Comparison of ENCODE assay signal across 17 cellular contexts in the genomic region with DNA sequence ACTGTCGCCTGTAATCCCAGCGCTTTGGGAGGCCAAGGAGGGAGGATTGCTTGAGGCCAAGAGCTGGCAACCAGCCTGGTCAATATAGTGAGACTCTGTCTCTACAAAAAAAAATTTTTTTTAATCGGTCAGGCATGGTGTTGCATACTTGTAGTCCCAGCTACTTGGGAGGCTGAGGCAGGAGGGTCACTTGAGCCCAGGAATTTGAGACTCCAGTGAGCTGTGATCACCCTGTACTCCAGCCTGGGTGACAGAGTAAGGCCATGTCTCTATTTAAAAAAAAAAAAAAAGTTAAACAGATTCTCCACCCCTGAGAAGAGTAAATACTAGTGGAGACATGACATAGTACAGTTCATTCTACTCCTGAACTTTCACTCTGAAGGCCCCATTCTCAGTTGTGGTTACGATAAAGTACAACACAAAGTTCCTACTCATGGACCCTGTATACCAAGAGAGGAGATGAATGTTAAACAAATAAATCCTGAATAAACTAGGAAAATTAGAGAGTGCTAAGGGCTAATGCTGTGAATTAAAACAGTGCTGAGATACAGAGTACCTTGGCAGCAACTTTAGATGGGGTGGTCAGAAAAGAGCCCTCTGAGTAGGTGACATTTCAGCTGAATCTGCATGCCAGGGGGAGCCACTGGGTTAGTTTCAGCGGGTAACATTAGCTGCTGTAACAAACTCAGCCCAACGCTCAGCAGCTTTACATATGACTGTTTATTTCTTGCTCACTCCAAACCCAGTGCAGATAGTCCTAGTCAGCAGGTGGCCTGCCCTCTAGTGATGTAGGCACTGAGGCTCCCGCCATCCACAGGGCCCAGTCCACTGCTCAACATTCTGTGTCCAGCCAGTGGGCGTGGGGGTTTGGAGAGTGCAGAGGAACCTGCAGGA.
DNase-seq lines count a peak whose midpoint lies in the region; ATAC-seq, FAIRE-seq and TF ChIP-seq lines count a peak whose summit lies in the region.
"Had no signal": no experiment of that assay in that cellular context is flagged by ENCODE, and none has a peak within 500 bp of the region (broad histone marks: within the 10 kb centered on the region; RNA-seq: fewer than 3 reads in every experiment).

No MANE protein-coding gene starts in this region.

- 56% methylated on average over 8 of the region's 8 CpGs for WGBS in K562 (ENCODE audit: insufficient coverage, low coverage, missing lambda C conversion rate)
- 86 to 91% methylated on average over 7 to 8 of the region's 8 CpGs for WGBS in thyroid gland, 2 donors

- H3K79me2 ChIP-seq in K562 (ENCODE audit: control insufficient read depth, insufficient read depth, low read length), result no peaks in the 10 kb centered on the region

- H3K9me3 ChIP-seq in K562 (replicated peaks; ENCODE audit: control insufficient read depth, insufficient read depth, low read depth, low read length), result no peaks in the 10 kb centered on the region; the same call in 1 of the 2 replicates
- H3K9me3 ChIP-seq in thyroid gland, result no peaks in the 10 kb centered on the region

- no peaks in the 10 kb centered on the region for H3K36me3 ChIP-seq in K562 (ENCODE audit: control insufficient read depth, insufficient read depth, low read length)
- H3K36me3 ChIP-seq in thyroid gland, result peaks cover 20 to 25% of the 10 kb centered on the region in 2 donors

- POLR2A ChIA-PET in K562 (lab: Yijun Ruan, JAX), result no interaction called here

- no peak overlapping the region for H3K9ac ChIP-seq in K562 (ENCODE audit: insufficient read depth in 1 of 2, low read depth in 2 of 2, low read length in 2 of 2)

- DNase-seq in Right ventricle myocardium inferior (ENCODE audit: missing footprints), result no peak
- DNase-seq in left ventricle myocardium superior, result no peak
- DNase-seq in K562 (ENCODE audit: extremely low read depth in 1 of 4, low spot score in 3 of 4), result peak in 1 of 4 experiments; percentile 13
- DNase-seq in left lobe of liver (ENCODE audit: low spot score), result no peak
- DNase-seq in thyroid gland, result peak in 1 of 2 donors; percentile 11
- DNase-seq in cortex of kidney (lab: John Stamatoyannopoulos, UW), result no peak
- no peak for DNase-seq in mucosa of gallbladder (ENCODE audit: low spot score)
- DNase-seq: DMS 273 treated with DMSO at 0.1 percent for 48 hours, EL, H7, NCI-H1417 treated with DMSO at 0.1 percent for 48 hours, NCI-H2029, NCI-H2171, NCI-H446 treated with DMSO at 0.1 percent for 48 hours had no signal

- no peak overlapping the region for H3K4me2 ChIP-seq in K562 (ENCODE audit: insufficient read depth, low read length)

- CTCF ChIA-PET in K562 (lab: Yijun Ruan, JAX; ENCODE audit: low intra/inter-chr PET ratio), result interaction anchor here (0.9 kb wide), 1 partner anchor 46 kb away, joined by 4 read pairs; no protein-coding TSS in a partner anchor

- in situ Hi-C loops in K562 (cut with MboI), result no loop called here

- no TSS peak for BruUV-seq in K562 (replicated peaks; lab: Mats Ljungman, UMichigan)

- H2AFZ ChIP-seq in K562 (ENCODE audit: low read depth, low read length), result no peak overlapping the region

- H4K20me1 ChIP-seq in K562 (replicated peaks; ENCODE audit: control insufficient read depth, insufficient read depth, low read length), result no peaks in the 10 kb centered on the region

- H3K4me1 ChIP-seq in K562 (replicated peaks in 1 of 2; ENCODE audit: control insufficient read depth in 2 of 2, insufficient read depth in 2 of 2, low read length in 2 of 2), result peaks cover 9 to 44% of the 10 kb centered on the region in 2 experiments
- H3K4me1 ChIP-seq in thyroid gland, result peaks cover 13 to 23% of the 10 kb centered on the region in 2 donors

- no peaks in the 10 kb centered on the region for H3K27me3 ChIP-seq in K562 (ENCODE audit: control insufficient read depth in 2 of 2, insufficient read depth in 2 of 2, low read length in 2 of 2)
- H3K27me3 ChIP-seq in thyroid gland, result no peaks in the 10 kb centered on the region

- TF ChIP-seq POLR2A in K562 (conservative IDR thresholded peaks at IDR 0.05), result no peak
- TF ChIP-seq POLR2A in thyroid gland (IDR thresholded peaks at IDR 0.05), result no peak

- FAIRE-seq in K562 (lab: Jason Lieb, UNC), result no peak

- TF ChIP-seq EP300 in K562 (IDR thresholded peaks at IDR 0.05; ENCODE audit: low read length), result no peak

- no peak overlapping the region for H3K27ac ChIP-seq in K562 (ENCODE audit: extremely low read depth, low read depth, low read length)
- H3K27ac ChIP-seq in thyroid gland, result peak overlapping the region in 2 of 3 donors; percentile 6 to 32
- H3K27ac ChIP-seq: C4-2B, SK-N-MC had no signal

- TF ChIP-seq RAD21 in K562 (CRISPR knock-in tag; conservative IDR thresholded peaks at IDR 0.05 in 1 of 2, IDR thresholded peaks at IDR 0.05 in 1 of 2), result 0 out of 4 replicates have a peak, but pooled peaks of 1 of the 2 experiments have one; percentile 17

- TF ChIP-seq CTCF in K562 (IDR thresholded peaks at IDR 0.05 in 2 of 3, conservative IDR thresholded peaks at IDR 0.05 in 1 of 3; ENCODE audit: insufficient read depth in 2 of 3, low read depth in 1 of 3, low read length in 3 of 3) (0 out of 6 replicates have a peak, but pooled peaks of 2 of the 3 experiments have one; percentile 21 to 22), thyroid gland (IDR thresholded peaks at IDR 0.05) (no peak)

- H3K9me1 ChIP-seq in K562 (ENCODE audit: control insufficient read depth, insufficient read depth, low read length), result no peaks in the 10 kb centered on the region

- intact Hi-C loops in Right ventricle myocardium inferior (cut with DNase I), result no loop called here
- intact Hi-C loops in left ventricle myocardium superior (cut with micrococcal nuclease), result no loop called here
- intact Hi-C loops in K562 (cut with micrococcal nuclease), result loop anchor here (5.0 kb wide), 1 partner anchor 108 kb away; no protein-coding TSS in a partner anchor
- intact Hi-C loops in thyroid gland (cut with DNase I), result no loop called here

- ATAC-seq in Right ventricle myocardium inferior (peak; percentile 38), left ventricle myocardium superior (no peak), K562 (peak; percentile 8; the same call in 2 of the 3 replicates), left lobe of liver (peak; percentile 72), HG03457 (IDR thresholded peaks at IDR 0.05; ENCODE audit: unreplicated experiment) (no peak)

- no peak overlapping the region for H3K4me3 ChIP-seq in K562
- no peak overlapping the region for H3K4me3 ChIP-seq in thyroid gland (replicated peaks in 1 of 3)
- H3K4me3 ChIP-seq: SK-N-MC had no signal

TF ChIP-seq in K562, 482 proteins besides CTCF, POLR2A, EP300 and RAD21:
- no peak for TF ChIP-seq KAT8 (IDR thresholded peaks at IDR 0.05; ENCODE audit: low read depth)
- TF ChIP-seq ZNF12 (CRISPR knock-in tag; IDR thresholded peaks at IDR 0.05), result peak; percentile 87
- TF ChIP-seq, protein P1, sequence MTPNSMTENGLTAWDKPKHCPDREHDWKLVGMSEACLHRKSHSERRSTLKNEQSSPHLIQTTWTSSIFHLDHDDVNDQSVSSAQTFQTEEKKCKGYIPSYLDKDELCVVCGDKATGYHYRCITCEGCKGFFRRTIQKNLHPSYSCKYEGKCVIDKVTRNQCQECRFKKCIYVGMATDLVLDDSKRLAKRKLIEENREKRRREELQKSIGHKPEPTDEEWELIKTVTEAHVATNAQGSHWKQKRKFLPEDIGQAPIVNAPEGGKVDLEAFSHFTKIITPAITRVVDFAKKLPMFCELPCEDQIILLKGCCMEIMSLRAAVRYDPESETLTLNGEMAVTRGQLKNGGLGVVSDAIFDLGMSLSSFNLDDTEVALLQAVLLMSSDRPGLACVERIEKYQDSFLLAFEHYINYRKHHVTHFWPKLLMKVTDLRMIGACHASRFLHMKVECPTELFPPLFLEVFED (CRISPR knock-in tag; conservative IDR thresholded peaks at IDR 0.05), result no peak
- no peak for TF ChIP-seq ETS2 (tag; IDR thresholded peaks at IDR 0.05; ENCODE audit: borderline replicate concordance, poor library complexity, severe bottlenecking)
- TF ChIP-seq ZNF224 (CRISPR knock-in tag; IDR thresholded peaks at IDR 0.05), result no peak
- TF ChIP-seq EHMT2 (IDR thresholded peaks at IDR 0.05), result no peak
- TF ChIP-seq BHLHE40 (IDR thresholded peaks at IDR 0.05; ENCODE audit: low read length), result no peak

Comparison
In these comparisons a context has a peak if more than half of its experiments do, and no peak if none do; other contexts are left out.
1. ATAC-seq: peak in Right ventricle myocardium inferior (single experiment), K562 (single experiment) and left lobe of liver (single experiment); none in left ventricle myocardium superior (single experiment) and HG03457 (single experiment).
2. CTCF ChIP-seq: peak in K562 (2 of 3); none in thyroid gland (0 of 6).